Comparison of ENCODE assay signal across 2 cellular contexts in genomic region chr2:220747736-220748135, GRCh38.
TF ChIP-seq lines count a peak whose summit lies in the region.

No MANE protein-coding gene starts in this region.

TF ChIP-seq in HepG2, 621 proteins besides CTCF, POLR2A, EP300 and RAD21 (continued from another document):
- TF ChIP-seq MAFF (IDR thresholded peaks at IDR 0.05; ENCODE audit: low read depth, low read length) (peak; percentile 94), SAP130 (CRISPR knock-in tag; IDR thresholded peaks at IDR 0.05; ENCODE audit: low read depth) (no peak), NFE2L2 (IDR thresholded peaks at IDR 0.05; ENCODE audit: low read length) (peak; percentile 84), ZBTB8A (CRISPR knock-in tag; IDR thresholded peaks at IDR 0.05; ENCODE audit: borderline replicate concordance, low read depth) (no peak), ZC3H4 (CRISPR knock-in tag; IDR thresholded peaks at IDR 0.05; ENCODE audit: borderline replicate concordance) (no peak), ZNF382 (CRISPR knock-in tag; IDR thresholded peaks at IDR 0.05; ENCODE audit: borderline replicate concordance) (no peak), ZNF24 (IDR thresholded peaks at IDR 0.05) (no peak)
- TF ChIP-seq, protein P1, sequence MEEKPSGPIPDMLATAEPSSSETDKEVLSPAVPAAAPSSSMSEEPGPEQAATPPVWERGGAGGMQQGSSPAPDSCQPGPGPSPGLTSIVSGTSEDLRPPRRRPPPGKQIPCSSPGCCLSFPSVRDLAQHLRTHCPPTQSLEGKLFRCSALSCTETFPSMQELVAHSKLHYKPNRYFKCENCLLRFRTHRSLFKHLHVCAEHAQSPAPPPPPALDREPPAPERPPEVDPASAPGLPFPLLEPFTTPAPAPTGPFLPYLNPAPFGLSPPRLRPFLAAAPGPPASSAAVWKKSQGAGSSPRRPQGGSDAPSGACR (CRISPR knock-in tag; IDR thresholded peaks at IDR 0.05) = no peak
- TF ChIP-seq, protein P2, sequence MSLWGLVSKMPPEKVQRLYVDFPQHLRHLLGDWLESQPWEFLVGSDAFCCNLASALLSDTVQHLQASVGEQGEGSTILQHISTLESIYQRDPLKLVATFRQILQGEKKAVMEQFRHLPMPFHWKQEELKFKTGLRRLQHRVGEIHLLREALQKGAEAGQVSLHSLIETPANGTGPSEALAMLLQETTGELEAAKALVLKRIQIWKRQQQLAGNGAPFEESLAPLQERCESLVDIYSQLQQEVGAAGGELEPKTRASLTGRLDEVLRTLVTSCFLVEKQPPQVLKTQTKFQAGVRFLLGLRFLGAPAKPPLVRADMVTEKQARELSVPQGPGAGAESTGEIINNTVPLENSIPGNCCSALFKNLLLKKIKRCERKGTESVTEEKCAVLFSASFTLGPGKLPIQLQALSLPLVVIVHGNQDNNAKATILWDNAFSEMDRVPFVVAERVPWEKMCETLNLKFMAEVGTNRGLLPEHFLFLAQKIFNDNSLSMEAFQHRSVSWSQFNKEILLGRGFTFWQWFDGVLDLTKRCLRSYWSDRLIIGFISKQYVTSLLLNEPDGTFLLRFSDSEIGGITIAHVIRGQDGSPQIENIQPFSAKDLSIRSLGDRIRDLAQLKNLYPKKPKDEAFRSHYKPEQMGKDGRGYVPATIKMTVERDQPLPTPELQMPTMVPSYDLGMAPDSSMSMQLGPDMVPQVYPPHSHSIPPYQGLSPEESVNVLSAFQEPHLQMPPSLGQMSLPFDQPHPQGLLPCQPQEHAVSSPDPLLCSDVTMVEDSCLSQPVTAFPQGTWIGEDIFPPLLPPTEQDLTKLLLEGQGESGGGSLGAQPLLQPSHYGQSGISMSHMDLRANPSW (CRISPR knock-in tag; IDR thresholded peaks at IDR 0.05; ENCODE audit: borderline replicate concordance) = no peak

TF ChIP-seq in GM12878, 131 proteins besides CTCF, POLR2A, EP300 and RAD21 (continued from another document):
- TF ChIP-seq BCLAF1 (IDR thresholded peaks at IDR 0.05) = no peak
- TF ChIP-seq SMAD1 (IDR thresholded peaks at IDR 0.05; ENCODE audit: low read depth, partially characterized antibody) = no peak
- no peak for TF ChIP-seq TCF7 (IDR thresholded peaks at IDR 0.05; ENCODE audit: borderline replicate concordance)
- TF ChIP-seq MEF2A (IDR thresholded peaks at IDR 0.05; ENCODE audit: insufficient read depth, low read depth, low read length) = no peak
- no peak for TF ChIP-seq MXI1 (IDR thresholded peaks at IDR 0.05; ENCODE audit: low read depth, low read length)
